Comparison of ENCODE assay signal across 28 cellular contexts in genomic region chr1:214499732-214500131, GRCh38. TPM values are rescaled to one million over a fixed set of nuclear protein-coding genes. Genes with fewer than 3 reads are reported as not detected.
DNase-seq lines count a peak whose midpoint lies in the region; ATAC-seq, FAIRE-seq and TF ChIP-seq lines count a peak whose summit lies in the region.
"Had no signal": no experiment of that assay in that cellular context is flagged by ENCODE, and none has a peak within 500 bp of the region (broad histone marks: within the 10 kb centered on the region; RNA-seq: fewer than 3 reads in every experiment).

No MANE protein-coding gene starts in this region.

- peak overlapping the region; percentile 19 for H3K4me2 ChIP-seq in endothelial cell of umbilical vein (ENCODE audit: insufficient read depth, low read length)
- H3K4me2 ChIP-seq: BLaER1 treated with 17β-estradiol and CSF1 and Interleukin-3, amounts not matched to agents 10 nM and 100 nM; KMS-11 had no signal

- FAIRE-seq in endothelial cell of umbilical vein (lab: Jason Lieb, UNC) = no peak
- FAIRE-seq: A204.1, GM18507 had no signal

- H3K9ac ChIP-seq in HUES6 (ENCODE audit: low read length) (no peak overlapping the region), endothelial cell of umbilical vein (replicated peaks; ENCODE audit: extremely low read depth, insufficient read depth, low read length) (no peak overlapping the region)
- H3K9ac ChIP-seq: BLaER1 treated with 17β-estradiol and CSF1 and Interleukin-3, amounts not matched to agents 10 nM and 100 nM; KMS-11 had no signal

- no peak for TF ChIP-seq POLR2A in endothelial cell of umbilical vein (IDR thresholded peaks at IDR 0.05; ENCODE audit: low read depth, low read length)

- H3K27ac Mint-ChIP-seq in osteocyte (ENCODE audit: unreplicated experiment) = peak overlapping the region; percentile 74
- H3K27ac Mint-ChIP-seq: CD4-positive, alpha-beta T cell had no signal

- no peaks in the 10 kb centered on the region for H3K9me1 ChIP-seq in endothelial cell of umbilical vein (replicated peaks; ENCODE audit: control insufficient read depth, extremely low read depth, insufficient read depth, low read length)

- no peaks in the 10 kb centered on the region for H3K36me3 ChIP-seq in HUES6 (ENCODE audit: control insufficient read depth, insufficient read depth, low read length)
- H3K36me3 ChIP-seq in endothelial cell of umbilical vein (ENCODE audit: control insufficient read depth in 2 of 2, extremely low read depth in 1 of 2, insufficient read depth in 2 of 2, low read length in 2 of 2) = no peaks in the 10 kb centered on the region
- H3K36me3 ChIP-seq: BLaER1 treated with 17β-estradiol and CSF1 and Interleukin-3, amounts not matched to agents 10 nM and 100 nM; HAP-1; SJCRH30 had no signal

- ATAC-seq in HG03521 (IDR thresholded peaks at IDR 0.05; ENCODE audit: unreplicated experiment) = no peak
- ATAC-seq: Right ventricle myocardium inferior had no signal

- peaks cover 76% of the 10 kb centered on the region for H3K4me1 Mint-ChIP-seq in osteocyte (ENCODE audit: unreplicated experiment)

- H4K20me1 ChIP-seq in endothelial cell of umbilical vein (replicated peaks; ENCODE audit: control insufficient read depth, extremely low read depth, insufficient read depth, low read length) = peaks cover 3% of the 10 kb centered on the region
- H4K20me1 ChIP-seq: BLaER1 treated with 17β-estradiol and CSF1 and Interleukin-3, amounts not matched to agents 10 nM and 100 nM had no signal

- H3K4me1 ChIP-seq in HUES6 (ENCODE audit: control insufficient read depth, insufficient read depth, low read length) = peaks cover 48% of the 10 kb centered on the region
- peaks cover 22% of the 10 kb centered on the region for H3K4me1 ChIP-seq in endothelial cell of umbilical vein (ENCODE audit: control insufficient read depth, extremely low read depth, insufficient read depth, low read length)
- H3K4me1 ChIP-seq: BLaER1 treated with 17β-estradiol and CSF1 and Interleukin-3, amounts not matched to agents 10 nM and 100 nM; HAP-1; SJCRH30 had no signal

- peaks cover 92% of the 10 kb centered on the region for H3K79me2 ChIP-seq in endothelial cell of umbilical vein (ENCODE audit: control insufficient read depth, insufficient read depth, low read length)

- H3K27me3 Mint-ChIP-seq in osteocyte (ENCODE audit: unreplicated experiment) = no peaks in the 10 kb centered on the region

- peaks cover 2% of the 10 kb centered on the region for H3K36me3 Mint-ChIP-seq in osteocyte (ENCODE audit: unreplicated experiment)

- no peaks in the 10 kb centered on the region for H3K9me3 Mint-ChIP-seq in osteocyte (ENCODE audit: unreplicated experiment)
- H3K9me3 Mint-ChIP-seq: CD4-positive, alpha-beta T cell; HFFc6 had no signal

- H3K9me3 ChIP-seq in HUES6 (ENCODE audit: control insufficient read depth, insufficient read depth, low read depth, low read length) (no peaks in the 10 kb centered on the region), endothelial cell of umbilical vein (replicated peaks; ENCODE audit: control insufficient read depth, insufficient read depth, low read length) (no peaks in the 10 kb centered on the region)
- H3K9me3 ChIP-seq: BLaER1 treated with 17β-estradiol and CSF1 and Interleukin-3, amounts not matched to agents 10 nM and 100 nM; HAP-1; SJCRH30 had no signal

- DNase-seq in endothelial cell of umbilical vein (ENCODE audit: low read depth, low spot score) (no peak), osteocyte (ENCODE audit: extremely low spot score, unreplicated experiment) (no peak), midbrain (lab: John Stamatoyannopoulos, UW) (no peak), NCI-H1092 treated with DMSO at 0.1 percent for 48 hours (lab: John Stamatoyannopoulos, UW) (no peak), GM20000 (ENCODE audit: low spot score) (no peak)
- DNase-seq: AML-193; CD4-positive, alpha-beta T cell; COR-L47; DMS53; GOT3; HFFc6; IMR-90; NCI-H1092; NCI-H1436; NCI-H187 treated with DMSO at 0.1 percent for 48 hours; NCI-H2171 treated with DMSO at 0.1 percent for 48 hours; NCI-H345; NCI-H510A treated with DMSO at 0.1 percent for 48 hours; NCI-H748 treated with DMSO at 0.1 percent for 48 hours; SJCRH30 had no signal

- no TSS peak for BruUV-seq in endothelial cell of umbilical vein (replicated peaks; lab: Mats Ljungman, UMichigan)

- intact Hi-C loops in endothelial cell of umbilical vein (cut with micrococcal nuclease) = loop anchor here (5.0 kb wide), 1 partner anchor 97 kb away; no protein-coding TSS in a partner anchor

- 0 out of 2 replicates have a peak overlapping the region, but pooled peaks have one; percentile 34 for H3K27ac ChIP-seq in HUES6 (ENCODE audit: low read depth, low read length)
- no peak overlapping the region for H3K27ac ChIP-seq in endothelial cell of umbilical vein (ENCODE audit: insufficient read depth, low read depth, low read length)
- H3K27ac ChIP-seq: BLaER1 treated with 17β-estradiol and CSF1 and Interleukin-3, amounts not matched to agents 10 nM and 100 nM; KMS-11; SJCRH30 had no signal

- H2AFZ ChIP-seq in endothelial cell of umbilical vein (ENCODE audit: low read depth, low read length) = no peak overlapping the region

- TF ChIP-seq CTCF in endothelial cell of umbilical vein (IDR thresholded peaks at IDR 0.05; ENCODE audit: extremely low read depth in 1 of 2, insufficient read depth in 1 of 2, low read depth in 1 of 2, low read length in 2 of 2) (no peak), osteocyte (IDR thresholded peaks at IDR 0.05) (no peak), GM20000 (IDR thresholded peaks at IDR 0.05; ENCODE audit: extremely low read depth, missing control alignments) (no peak)

- no peak overlapping the region for H3K4me3 Mint-ChIP-seq in osteocyte (ENCODE audit: unreplicated experiment)
- H3K4me3 Mint-ChIP-seq: CD4-positive, alpha-beta T cell; HFFc6 had no signal

- H3K4me3 ChIP-seq in HUES6 (ENCODE audit: low read depth, low read length) = no peak overlapping the region
- H3K4me3 ChIP-seq in endothelial cell of umbilical vein (replicated peaks in 1 of 3; ENCODE audit: insufficient read depth in 1 of 3, low read depth in 1 of 3, low read length in 3 of 3) = no peak overlapping the region
- H3K4me3 ChIP-seq: BLaER1 treated with 17β-estradiol and CSF1 and Interleukin-3, amounts not matched to agents 10 nM and 100 nM; HAP-1; SJCRH30 had no signal

- dilution Hi-C loops in endothelial cell of umbilical vein (cut with MboI; ENCODE audit: extremely low pct_ligation_motif_present, low sequenced_read_pairs) = no loop called here

- POLR2A ChIA-PET in endothelial cell of umbilical vein (lab: Charles Lee) = no interaction called here

- CTCF ChIA-PET in endothelial cell of umbilical vein (lab: Charles Lee) = interaction anchor here (0.9 kb wide), 1 partner anchor 9 kb away, joined by 3 read pairs; no protein-coding TSS in a partner anchor

- H3K27me3 ChIP-seq in HUES6 (ENCODE audit: control insufficient read depth, insufficient read depth, low read length) (no peaks in the 10 kb centered on the region), endothelial cell of umbilical vein (ENCODE audit: control insufficient read depth in 2 of 2, insufficient read depth in 2 of 2, low read length in 2 of 2) (no peaks in the 10 kb centered on the region)
- H3K27me3 ChIP-seq: BLaER1 treated with 17β-estradiol and CSF1 and Interleukin-3, amounts not matched to agents 10 nM and 100 nM; SJCRH30 had no signal

TF ChIP-seq in endothelial cell of umbilical vein, 7 proteins besides CTCF, POLR2A, EP300 and RAD21:
- TF ChIP-seq EZH2 (IDR thresholded peaks at IDR 0.05; ENCODE audit: borderline replicate concordance, low read depth, low read length, severe bottlenecking) (no peak), JUN (IDR thresholded peaks at IDR 0.05; ENCODE audit: borderline replicate concordance, insufficient read depth, insufficient read length, low read depth) (no peak)

RNA-seq across cellular contexts. Expression of gene PTPN14, which starts 51.7 kb away (rescaled TPM):
- 88.9 and 93.0 TPM in 2 replicates for total RNA-seq in endothelial cell of umbilical vein
- 18.5 and 23.1 TPM in 2 replicates for polyA plus RNA-seq in endothelial cell of umbilical vein
- polyA plus RNA-seq in endothelial cell of umbilical vein (2011; cell fraction: cytosol; rRNA removed) = 18.2 and 18.3 TPM in 2 replicates
- 35.6 and 36.4 TPM in 2 replicates for polyA plus RNA-seq in endothelial cell of umbilical vein (2011; cell fraction: nucleus; rRNA removed)
- 22.8 and 30.2 TPM in 2 replicates for polyA plus RNA-seq in endothelial cell of umbilical vein (2012)
- polyA minus RNA-seq in endothelial cell of umbilical vein = 114 and 116 TPM in 2 replicates
- 22.9 TPM for polyA minus RNA-seq in endothelial cell of umbilical vein (2011; cell fraction: cytosol; rRNA and poly(A)+ RNA removed)
- polyA minus RNA-seq in endothelial cell of umbilical vein (2011; cell fraction: nucleus; rRNA and poly(A)+ RNA removed) = 109 and 123 TPM in 2 replicates
- total RNA-seq in osteocyte = 140 and 142 TPM in 2 replicates
